Comparison of ENCODE assay signal across 1 cellular context in genomic region chr10:119650062-119650461, GRCh38.
TF ChIP-seq lines count a peak whose summit lies in the region.

No MANE protein-coding gene starts in this region.

TF ChIP-seq in GM12878, 131 proteins besides CTCF, POLR2A, EP300 and RAD21 (continued from another document):
- TF ChIP-seq EGR1 (IDR thresholded peaks at IDR 0.05; ENCODE audit: borderline replicate concordance in 1 of 2, low read depth in 2 of 2, low read length in 2 of 2) (no peak), ATF3 (IDR thresholded peaks at IDR 0.05; ENCODE audit: borderline replicate concordance, extremely low read depth, low read depth, low read length) (no peak), ZBTB40 (IDR thresholded peaks at IDR 0.05; ENCODE audit: borderline replicate concordance) (no peak), ZNF274 (IDR thresholded peaks at IDR 0.05; ENCODE audit: insufficient read depth, insufficient read length) (no peak), EZH2 (IDR thresholded peaks at IDR 0.05; ENCODE audit: borderline replicate concordance, control insufficient read depth, low read depth, low read length) (no peak), FOXM1 (IDR thresholded peaks at IDR 0.05; ENCODE audit: low read depth, low read length) (no peak), IRF5 (IDR thresholded peaks at IDR 0.05; ENCODE audit: borderline replicate concordance) (no peak), ZNF622 (IDR thresholded peaks at IDR 0.05) (no peak), MTA2 (IDR thresholded peaks at IDR 0.05; ENCODE audit: low read depth) (no peak), ELK1 (IDR thresholded peaks at IDR 0.05; ENCODE audit: low read depth, low read length) (no peak), IKZF2 (IDR thresholded peaks at IDR 0.05) (no peak), SP1 (IDR thresholded peaks at IDR 0.05; ENCODE audit: low read depth, low read length) (no peak), PRDM15 (CRISPR knock-in tag; IDR thresholded peaks at IDR 0.05) (no peak)
TF ChIP-seq in GM12878: peak in this region for 0.
